In the genomic region with DNA sequence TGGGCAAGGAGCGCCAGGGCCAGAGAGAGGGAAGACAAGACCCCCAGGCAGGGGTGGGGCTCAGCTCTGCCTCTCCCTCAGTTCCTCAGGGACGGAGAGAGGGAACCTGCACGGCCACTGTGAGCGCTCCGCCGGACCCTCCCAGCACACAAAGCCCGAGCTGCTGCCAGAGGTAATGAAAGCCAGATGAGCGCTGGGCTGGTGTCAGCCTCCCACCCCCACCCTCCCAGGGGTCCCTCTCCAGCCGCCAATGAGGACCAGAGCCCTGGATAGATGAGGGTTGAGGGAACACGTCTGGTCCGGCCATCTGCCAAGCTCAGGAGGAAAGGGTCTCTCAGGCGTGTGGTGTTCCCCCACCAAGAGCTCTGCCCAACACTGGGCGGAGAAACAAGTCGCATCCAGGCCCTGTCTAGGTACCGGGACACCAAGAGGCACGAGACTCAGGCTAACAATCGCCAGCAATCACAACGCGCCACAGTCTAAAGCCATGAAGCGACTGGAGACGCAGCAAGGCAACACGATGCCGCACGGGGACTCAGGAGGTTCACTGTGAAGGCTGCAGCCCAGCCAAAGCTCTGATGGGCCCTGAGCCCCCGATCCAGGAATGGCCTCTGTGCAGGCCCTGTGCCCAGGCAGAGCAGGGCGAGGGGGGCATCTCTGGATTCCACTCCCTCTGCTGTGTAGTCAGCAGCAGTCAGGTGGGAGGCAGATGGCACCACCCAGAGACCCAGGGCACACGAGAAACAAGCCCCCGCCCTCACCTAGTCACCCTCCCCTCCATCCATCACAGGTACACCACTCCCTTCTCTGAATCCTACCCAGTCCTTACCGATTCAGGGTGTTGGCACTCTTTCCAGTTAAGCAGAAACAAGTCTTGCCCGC, we compare ENCODE assay signal across 1 cellular context.
TF ChIP-seq lines count a peak whose summit lies in the region.

No MANE protein-coding gene starts in this region.

TF ChIP-seq in HCT116, 20 proteins besides CTCF, POLR2A, EP300 and RAD21:
- TF ChIP-seq SIN3A (IDR thresholded peaks at IDR 0.05; ENCODE audit: low read depth) (no peak), ZNF274 (IDR thresholded peaks at IDR 0.05; ENCODE audit: low read depth, low read length) (no peak), REST (IDR thresholded peaks at IDR 0.05; ENCODE audit: low read depth) (no peak), POLR2AphosphoS5 (IDR thresholded peaks at IDR 0.05; ENCODE audit: low read depth, low read length) (no peak), TCF7L2 (IDR thresholded peaks at IDR 0.05; ENCODE audit: borderline replicate concordance, extremely low read depth, insufficient read depth, insufficient read length) (no peak), CBX3 (IDR thresholded peaks at IDR 0.05; ENCODE audit: low read depth) (no peak), CEBPB (IDR thresholded peaks at IDR 0.05; ENCODE audit: low read depth) (no peak), JUND (IDR thresholded peaks at IDR 0.05) (no peak), YY1 (IDR thresholded peaks at IDR 0.05; ENCODE audit: extremely low read depth, insufficient replicate concordance, low read depth, low read length) (no peak), MAX (IDR thresholded peaks at IDR 0.05) (no peak), ELF1 (IDR thresholded peaks at IDR 0.05; ENCODE audit: borderline replicate concordance, low read depth) (no peak), FOSL1 (IDR thresholded peaks at IDR 0.05; ENCODE audit: low read depth) (no peak)
- TF ChIP-seq, protein P1, sequence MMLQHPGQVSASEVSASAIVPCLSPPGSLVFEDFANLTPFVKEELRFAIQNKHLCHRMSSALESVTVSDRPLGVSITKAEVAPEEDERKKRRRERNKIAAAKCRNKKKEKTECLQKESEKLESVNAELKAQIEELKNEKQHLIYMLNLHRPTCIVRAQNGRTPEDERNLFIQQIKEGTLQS (IDR thresholded peaks at IDR 0.05) = no peak
